Comparison of ENCODE assay signal across 8 cellular contexts in genomic region chr16:66406534-66407368, GRCh38. TPM values are rescaled to one million over a fixed set of nuclear protein-coding genes. Genes with fewer than 3 reads are reported as not detected.
DNase-seq lines count a peak whose midpoint lies in the region; ATAC-seq and TF ChIP-seq lines count a peak whose summit lies in the region.

No MANE protein-coding gene starts in this region.

- H2BK5ac ChIP-seq in trophoblast cell (ENCODE audit: low read depth, low read length, poor library complexity): no peak overlapping the region

- H3K79me2 ChIP-seq in GM23248 (ENCODE audit: insufficient read depth) (no peaks in the 10 kb centered on the region), Loucy (ENCODE audit: insufficient read depth, low read length) (no peaks in the 10 kb centered on the region), SU-DHL-6 (ENCODE audit: insufficient read depth, low read length) (no peaks in the 10 kb centered on the region), trophoblast cell (ENCODE audit: control insufficient read depth, insufficient read depth, low read length, poor library complexity) (no peaks in the 10 kb centered on the region)

- no peak overlapping the region for H4K91ac ChIP-seq in trophoblast cell (ENCODE audit: low read depth, low read length)

- peaks cover 10% of the 10 kb centered on the region for H3K27me3 ChIP-seq in GM23248 (replicated peaks; ENCODE audit: insufficient read depth)
- H3K27me3 ChIP-seq in Loucy (ENCODE audit: insufficient read depth, low read length, poor library complexity, severe bottlenecking): peaks cover 14% of the 10 kb centered on the region
- no peaks in the 10 kb centered on the region for H3K27me3 ChIP-seq in SU-DHL-6 (ENCODE audit: low read length)
- H3K27me3 ChIP-seq in heart right ventricle: no peaks in the 10 kb centered on the region
- H3K27me3 ChIP-seq in trophoblast cell (ENCODE audit: insufficient read depth, low read length): no peaks in the 10 kb centered on the region
- no peaks in the 10 kb centered on the region for H3K27me3 ChIP-seq in tibial nerve

- DNase-seq in DMS114 treated with DMSO at 0.1 percent for 48 hours (lab: John Stamatoyannopoulos, UW; ENCODE audit: unreplicated experiment): peak; percentile 69
- peak; percentile 89 for DNase-seq in GM23248
- peak; percentile 93 for DNase-seq in activated naive CD8-positive, alpha-beta T cell treated with anti-CD3 and anti-CD28 coated beads, Interleukin-2, amount 50 U/mL, for 24 hours
- DNase-seq in heart right ventricle: peak; percentile 88 to 91
- DNase-seq in trophoblast cell: peak; percentile 78 to 88
- DNase-seq in tibial nerve (ENCODE audit: low spot score in 2 of 2): peak; percentile 85 to 94

- H3K23ac ChIP-seq in trophoblast cell (ENCODE audit: low read length): no peak overlapping the region

- no peaks in the 10 kb centered on the region for H3K36me3 ChIP-seq in GM23248 (ENCODE audit: low read depth)
- no peaks in the 10 kb centered on the region for H3K36me3 ChIP-seq in Loucy (ENCODE audit: insufficient read depth, low read length)
- H3K36me3 ChIP-seq in SU-DHL-6 (ENCODE audit: low read length): no peaks in the 10 kb centered on the region
- peaks cover 0 to 36% (median 0%) of the 10 kb centered on the region in 9 donors for H3K36me3 ChIP-seq in heart right ventricle
- peaks cover 0 to 5% of the 10 kb centered on the region in 2 experiments for H3K36me3 ChIP-seq in trophoblast cell (ENCODE audit: control insufficient read depth in 1 of 2, insufficient read depth in 2 of 2, low read length in 2 of 2)
- peaks cover 0 to 38% (median 0%) of the 10 kb centered on the region in 3 donors for H3K36me3 ChIP-seq in tibial nerve

- H3K9me3 Mint-ChIP-seq in activated naive CD8-positive, alpha-beta T cell treated with anti-CD3 and anti-CD28 coated beads, Interleukin-2, amount 50 U/mL, for 24 hours: no peaks in the 10 kb centered on the region

- TF ChIP-seq CTCF in Loucy (conservative IDR thresholded peaks at IDR 0.05; ENCODE audit: low read length): peak; percentile 88
- peak; percentile 69 for TF ChIP-seq CTCF in SU-DHL-6 (IDR thresholded peaks at IDR 0.05; ENCODE audit: insufficient read depth, low read length, poor library complexity, severe bottlenecking)
- TF ChIP-seq CTCF in heart right ventricle (IDR thresholded peaks at IDR 0.05): peak; percentile 85 to 96 (median 93)
- peak; percentile 83 to 96 (median 89) for TF ChIP-seq CTCF in tibial nerve (IDR thresholded peaks at IDR 0.05)

- H3K27me3 Mint-ChIP-seq in activated naive CD8-positive, alpha-beta T cell treated with anti-CD3 and anti-CD28 coated beads, Interleukin-2, amount 50 U/mL, for 24 hours: peaks cover 4% of the 10 kb centered on the region

- H2BK12ac ChIP-seq in trophoblast cell (ENCODE audit: low read length): peak overlapping the region; percentile 78

- no peak overlapping the region for H3K27ac Mint-ChIP-seq in activated naive CD8-positive, alpha-beta T cell treated with anti-CD3 and anti-CD28 coated beads, Interleukin-2, amount 50 U/mL, for 24 hours

- no peak overlapping the region for H3K18ac ChIP-seq in trophoblast cell (ENCODE audit: low read length)

- H3K79me1 ChIP-seq in trophoblast cell (ENCODE audit: low read length): peaks cover 11% of the 10 kb centered on the region

- H3K4me1 Mint-ChIP-seq in activated naive CD8-positive, alpha-beta T cell treated with anti-CD3 and anti-CD28 coated beads, Interleukin-2, amount 50 U/mL, for 24 hours: peaks cover 25% of the 10 kb centered on the region

- in situ Hi-C loops in GM23248 (cut with MboI): loop anchor here (10.0 to 25.0 kb wide), 2 partner anchors 78 to 456 kb away; no protein-coding TSS in a partner anchor

- H3K9me3 ChIP-seq in GM23248 (ENCODE audit: low read depth): no peaks in the 10 kb centered on the region
- no peaks in the 10 kb centered on the region for H3K9me3 ChIP-seq in Loucy (ENCODE audit: insufficient read depth, low read depth, low read length)
- no peaks in the 10 kb centered on the region for H3K9me3 ChIP-seq in SU-DHL-6 (ENCODE audit: insufficient read depth, low read length)
- H3K9me3 ChIP-seq in heart right ventricle: peaks cover 0 to 16% (median 0%) of the 10 kb centered on the region in 11 donors
- H3K9me3 ChIP-seq in trophoblast cell (ENCODE audit: insufficient read depth, low read depth, low read length): peaks cover 2% of the 10 kb centered on the region
- H3K9me3 ChIP-seq in tibial nerve: peaks cover 0 to 11% (median 0%) of the 10 kb centered on the region in 4 donors

- H3K9me2 ChIP-seq in GM23248 (ENCODE audit: insufficient read depth) (no peaks in the 10 kb centered on the region), Loucy (replicated peaks; ENCODE audit: low read depth, low read length) (no peaks in the 10 kb centered on the region), SU-DHL-6 (replicated peaks; ENCODE audit: insufficient read depth, low read length) (no peaks in the 10 kb centered on the region)

- peak overlapping the region; percentile 90 for H2AK5ac ChIP-seq in trophoblast cell (ENCODE audit: low read length)

- H2BK120ac ChIP-seq in trophoblast cell (ENCODE audit: insufficient read depth, low read length, poor library complexity): peak overlapping the region; percentile 14

- peak overlapping the region; percentile 1 for H4K12ac ChIP-seq in trophoblast cell (ENCODE audit: low read depth, low read length)

- 3 to 4% methylated on average over 36 of the region's 36 CpGs for WGBS in GM23248 (ENCODE audit: low coverage in 1 of 2, low lambda C conversion rate in 2 of 2, missing lambda C conversion rate in 2 of 2), 2 experiments
- WGBS in heart right ventricle, 2 donors: 1% methylated on average over 36 of the region's 36 CpGs
- no CpG with 5 or more reads among the region's 36 CpGs for WGBS in trophoblast cell (ENCODE audit: extremely low coverage, insufficient coverage, insufficient read length)
- WGBS in tibial nerve, 2 donors: 2% methylated on average over 30 to 35 of the region's 36 CpGs

- peaks cover 20% of the 10 kb centered on the region for H3K4me1 ChIP-seq in GM23248 (ENCODE audit: insufficient read depth)
- H3K4me1 ChIP-seq in Loucy (ENCODE audit: insufficient read depth, low read length, poor library complexity, severe bottlenecking): peaks cover 10% of the 10 kb centered on the region
- H3K4me1 ChIP-seq in heart right ventricle: peaks cover 6 to 38% (median 34%) of the 10 kb centered on the region in 9 donors
- peaks cover 2 to 9% of the 10 kb centered on the region in 2 experiments for H3K4me1 ChIP-seq in trophoblast cell (ENCODE audit: control insufficient read depth in 1 of 2, insufficient read depth in 2 of 2, low read length in 2 of 2)
- H3K4me1 ChIP-seq in tibial nerve: peaks cover 0 to 28% (median 4%) of the 10 kb centered on the region in 4 donors

- H3K4me3 ChIP-seq in GM23248: peak overlapping the region; percentile 78
- peak overlapping the region; percentile 73 for H3K4me3 ChIP-seq in Loucy (ENCODE audit: low read length, poor library complexity, severe bottlenecking)
- H3K4me3 ChIP-seq in SU-DHL-6 (ENCODE audit: insufficient read depth, low read length, poor library complexity, severe bottlenecking): no peak overlapping the region
- peak overlapping the region; percentile 37 to 81 (median 60) for H3K4me3 ChIP-seq in heart right ventricle
- peak overlapping the region; percentile 64 for H3K4me3 ChIP-seq in trophoblast cell (ENCODE audit: low read depth, low read length)
- peak overlapping the region; percentile 38 to 61 (median 50) for H3K4me3 ChIP-seq in tibial nerve

- H3K14ac ChIP-seq in trophoblast cell (ENCODE audit: low read length): peak overlapping the region; percentile 0

- H2AFZ ChIP-seq in GM23248: peak overlapping the region; percentile 91
- H2AFZ ChIP-seq in Loucy (ENCODE audit: low read length): peak overlapping the region; percentile 93
- no peak overlapping the region for H2AFZ ChIP-seq in SU-DHL-6 (ENCODE audit: low read depth, low read length, severe bottlenecking)
- H2AFZ ChIP-seq in trophoblast cell (ENCODE audit: insufficient read depth, low read length, poor library complexity): peak overlapping the region; percentile 94

- H3F3A ChIP-seq in GM23248 (ENCODE audit: insufficient read depth): peaks cover 22% of the 10 kb centered on the region
- H3F3A ChIP-seq in Loucy (ENCODE audit: low read depth): no peaks in the 10 kb centered on the region
- no peaks in the 10 kb centered on the region for H3F3A ChIP-seq in SU-DHL-6 (ENCODE audit: insufficient read depth)

- H4K20me1 ChIP-seq in GM23248 (ENCODE audit: insufficient read depth): no peaks in the 10 kb centered on the region
- no peaks in the 10 kb centered on the region for H4K20me1 ChIP-seq in Loucy (ENCODE audit: insufficient read depth, low read length, poor library complexity, severe bottlenecking)
- no peaks in the 10 kb centered on the region for H4K20me1 ChIP-seq in SU-DHL-6 (ENCODE audit: low read depth, low read length)

- intact Hi-C loops in heart right ventricle (cut with DNase I): loop anchor here (1.0 to 10.0 kb wide), 10 partner anchors 76 to 461 kb away; partner anchors contain the start of genes CMTM3 (in 5 of the 10) and DYNC1LI2 (in 1 of the 10)

- TF ChIP-seq POLR2A in tibial nerve (IDR thresholded peaks at IDR 0.05): no peak

- peak overlapping the region; percentile 79 for H3K4me3 Mint-ChIP-seq in activated naive CD8-positive, alpha-beta T cell treated with anti-CD3 and anti-CD28 coated beads, Interleukin-2, amount 50 U/mL, for 24 hours

- H3K4me2 ChIP-seq in GM23248 (ENCODE audit: unreplicated experiment) (peak overlapping the region; percentile 98), Loucy (ENCODE audit: low read depth, low read length, poor library complexity, severe bottlenecking) (peak overlapping the region; percentile 83), SU-DHL-6 (ENCODE audit: low read depth, low read length, poor library complexity, severe bottlenecking) (no peak overlapping the region), trophoblast cell (ENCODE audit: low read length) (peak overlapping the region; percentile 77)

- peak overlapping the region; percentile 35; the same call in 1 of the 2 replicates for H3K9ac ChIP-seq in GM23248
- peak overlapping the region; percentile 44 for H3K9ac ChIP-seq in Loucy (ENCODE audit: low read depth, low read length, poor library complexity, severe bottlenecking)
- no peak overlapping the region for H3K9ac ChIP-seq in SU-DHL-6 (ENCODE audit: low read length)
- no peak overlapping the region for H3K9ac ChIP-seq in trophoblast cell (ENCODE audit: low read length)

- H3K4ac ChIP-seq in trophoblast cell (ENCODE audit: low read depth, low read length): no peak overlapping the region

- H3K27ac ChIP-seq in GM23248: no peak overlapping the region
- H3K27ac ChIP-seq in SU-DHL-6 (ENCODE audit: low read depth, low read length): no peak overlapping the region
- peak overlapping the region in 9 of 10 donors; percentile 28 to 81 (median 65) for H3K27ac ChIP-seq in heart right ventricle
- H3K27ac ChIP-seq in trophoblast cell (ENCODE audit: low read depth, low read length): no peak overlapping the region
- peak overlapping the region in 2 of 4 donors; percentile 11 to 59 for H3K27ac ChIP-seq in tibial nerve

- H4K8ac ChIP-seq in trophoblast cell (ENCODE audit: low read depth, low read length): peak overlapping the region; percentile 48

- peaks cover 2% of the 10 kb centered on the region for H3K36me3 Mint-ChIP-seq in activated naive CD8-positive, alpha-beta T cell treated with anti-CD3 and anti-CD28 coated beads, Interleukin-2, amount 50 U/mL, for 24 hours (ENCODE audit: low read depth)

- no peak for TF ChIP-seq EP300 in tibial nerve (IDR thresholded peaks at IDR 0.05)

- ATAC-seq in activated naive CD8-positive, alpha-beta T cell treated with anti-CD3 and anti-CD28 coated beads, Interleukin-2, amount 50 U/mL, for 24 hours: peak; percentile 72
- ATAC-seq in heart right ventricle: peak; percentile 77 to 94 (median 88)

RNA-seq across cellular contexts. Expression of gene BEAN1, which starts 20.3 kb away (rescaled TPM):
- 0.32 and 1.1 TPM in 2 replicates for total RNA-seq in GM23248 (2014; rRNA removed; shearing (Covaris generic))
- polyA plus RNA-seq in GM23248 (2016; fragmentation: Nextera tagmentation; extraction: Ambion mirVana): 0.50 and 0.89 TPM in 2 replicates
- 1 to 10 TPM in 8 of 10 donors, under 1 TPM in 2; 0.26 to 9.6 (median 2.0) TPM for total RNA-seq in heart right ventricle
- 1 to 10 TPM; 1.2 to 5.6 TPM for polyA plus RNA-seq in heart right ventricle
- 1.0 and 1.2 TPM in 2 replicates for polyA plus RNA-seq in trophoblast cell (2013)
- total RNA-seq in tibial nerve: 1 to 10 TPM in 1 of 4 donors, under 1 TPM in 2, not detected in 1; 0.21 to 1.4 (median 0.30) TPM

RNA-seq across cellular contexts. Expression of gene CDH5, which starts 40.3 kb away (rescaled TPM):
- not detected in 2 replicates for total RNA-seq in GM23248 (2014; rRNA removed; shearing (Covaris generic))
- polyA plus RNA-seq in GM23248 (2016; fragmentation: Nextera tagmentation; extraction: Ambion mirVana): not detected in 2 replicates
- 10 to 100 TPM; 40.3 to 81.2 (median 55.9) TPM for total RNA-seq in heart right ventricle
- 10 to 100 TPM; 39.4 to 53.9 TPM for polyA plus RNA-seq in heart right ventricle
- polyA plus RNA-seq in trophoblast cell (2013): 93.1 and 99.2 TPM in 2 replicates
- total RNA-seq in tibial nerve: 10 to 100 TPM; 47.3 to 79.3 (median 67.0) TPM

Comparison
In these comparisons a context has a peak if more than half of its experiments do, and no peak if none do; other contexts are left out.
1. H3K27ac ChIP-seq: peak in heart right ventricle (9 of 10); none in GM23248 (single experiment), SU-DHL-6 (single experiment) and trophoblast cell (single experiment).
2. H3K9ac ChIP-seq: peak in GM23248 (single experiment) and Loucy (single experiment); none in SU-DHL-6 (single experiment) and trophoblast cell (single experiment).
3. RNA of gene CDH5, which starts 40.3 kb away (total RNA-seq): 47.3 to 79.3 TPM in tibial nerve and 40.3 to 81.2 TPM in heart right ventricle; not detected in GM23248; every median in the first group is over 10 times any median in the second.
4. Peak in every context shown above with its lines, with median percentiles within 50 percentile points of each other: DNase-seq and CTCF ChIP-seq.